ENCODE assay signal across 11 cellular contexts in genomic region chr17:40822132-40822812, GRCh38. TPM values are rescaled to one million over a fixed set of nuclear protein-coding genes. Genes with fewer than 3 reads are reported as not detected.
DNase-seq lines count a peak whose midpoint lies in the region; ATAC-seq and TF ChIP-seq lines count a peak whose summit lies in the region.
"Had no signal": no experiment of that assay in that cellular context is flagged by ENCODE, and none has a peak within 500 bp of the region (broad histone marks: within the 10 kb centered on the region; RNA-seq: fewer than 3 reads in every experiment).

Gene KRT10, minus strand, starts transcription at chr17:40822614. Its CDS starts 29 bp downstream, at chr17:40822585.

- H3K27ac ChIP-seq in CD8-positive, alpha-beta T cell (ENCODE audit: low read depth, low read length): no peak within 1 kb of the TSS
- no peak within 1 kb of the TSS for H3K27ac ChIP-seq in OCI-LY7 (ENCODE audit: low read depth, low read length, poor library complexity, severe bottlenecking)

- H2AFZ ChIP-seq in OCI-LY7 (ENCODE audit: low read length): no peak within 1 kb of the TSS

- H3K36me3 ChIP-seq in CD8-positive, alpha-beta T cell (ENCODE audit: insufficient read depth, low read length): peaks cover 2% of the 10 kb centered on the region
- peaks cover 7% of the 10 kb centered on the region for H3K36me3 ChIP-seq in OCI-LY7 (ENCODE audit: insufficient read depth, low read length)

- H3K27ac Mint-ChIP-seq in CD8-positive, alpha-beta T cell: no peak within 1 kb of the TSS
- no peak within 1 kb of the TSS for H3K27ac Mint-ChIP-seq in natural killer cell
- H3K27ac Mint-ChIP-seq in T-helper 2 cell treated with Interferon-gamma antibody and Interleukin-4, amounts not matched to agents 5 μg/mL and 100 μg/mL, for 36 hours: no peak within 1 kb of the TSS

- no peak for ATAC-seq in CD8-positive, alpha-beta T cell
- ATAC-seq in natural killer cell (no peak), GM18498 (IDR thresholded peaks at IDR 0.05; ENCODE audit: unreplicated experiment) (no peak)

- H4K20me1 ChIP-seq in OCI-LY7 (ENCODE audit: insufficient read depth, low read length): no peaks in the 10 kb centered on the region

- H3K4me1 Mint-ChIP-seq in CD8-positive, alpha-beta T cell (ENCODE audit: low read depth): peaks cover 26% of the 10 kb centered on the region
- peaks cover 13 to 18% of the 10 kb centered on the region in 2 donors for H3K4me1 Mint-ChIP-seq in natural killer cell
- H3K4me1 Mint-ChIP-seq in T-helper 2 cell treated with Interferon-gamma antibody and Interleukin-4, amounts not matched to agents 5 μg/mL and 100 μg/mL, for 36 hours (ENCODE audit: low read depth): peaks cover 35% of the 10 kb centered on the region

- peaks cover 2% of the 10 kb centered on the region for H3K27me3 Mint-ChIP-seq in CD8-positive, alpha-beta T cell (ENCODE audit: low read depth)
- peaks cover 17 to 47% of the 10 kb centered on the region in 2 donors for H3K27me3 Mint-ChIP-seq in natural killer cell (ENCODE audit: low read depth in 2 of 2)
- no peaks in the 10 kb centered on the region for H3K27me3 Mint-ChIP-seq in T-helper 2 cell treated with Interferon-gamma antibody and Interleukin-4, amounts not matched to agents 5 μg/mL and 100 μg/mL, for 36 hours (ENCODE audit: low read depth)

- intact Hi-C loops in CD8-positive, alpha-beta T cell (cut with DNase I, micrococcal nuclease): no loop called here
- intact Hi-C loops in OCI-LY7 (cut with micrococcal nuclease; ENCODE audit: unreplicated experiment) (no loop called here), natural killer cell (cut with micrococcal nuclease) (no loop called here)

- no peak for TF ChIP-seq CTCF in CD8-positive, alpha-beta T cell (IDR thresholded peaks at IDR 0.05)
- TF ChIP-seq CTCF in OCI-LY7 (conservative IDR thresholded peaks at IDR 0.05; ENCODE audit: low read length): no peak
- TF ChIP-seq CTCF in fibroblast of the aortic adventitia (IDR thresholded peaks at IDR 0.05; ENCODE audit: insufficient read depth, low read length): no peak
- no peak for TF ChIP-seq CTCF in natural killer cell (IDR thresholded peaks at IDR 0.05)

- H3K4me2 ChIP-seq in OCI-LY7 (ENCODE audit: low read length): no peak within 1 kb of the TSS

- no peak within 1 kb of the TSS for H3K4me3 ChIP-seq in CD8-positive, alpha-beta T cell (ENCODE audit: low read depth, low read length)
- H3K4me3 ChIP-seq in OCI-LY7 (ENCODE audit: low read depth, low read length, poor library complexity, severe bottlenecking): no peak within 1 kb of the TSS
- no peak within 1 kb of the TSS for H3K4me3 ChIP-seq in fibroblast of the aortic adventitia (ENCODE audit: low read depth, low read length)

- no TSS peak for BruUV-seq in OCI-LY7 (replicated peaks; lab: Mats Ljungman, UMichigan)

- POLR2A ChIA-PET in CD8-positive, alpha-beta T cell (lab: Charles Lee): interaction anchor here (0.7 to 0.8 kb wide), 2 partner anchors 12 to 867 kb away, joined by 3 to 4 read pairs; partner anchors contain the start of gene EIF1
- POLR2A ChIA-PET in OCI-LY7 (lab: Charles Lee): no interaction called here

- DNase-seq in CD8-positive, alpha-beta T cell: no peak
- DNase-seq in OCI-LY7 (ENCODE audit: low spot score): no peak
- DNase-seq in fibroblast of the aortic adventitia (ENCODE audit: low read depth): no peak
- DNase-seq in natural killer cell: no peak
- no peak for DNase-seq in HCEC 1CT
- DNase-seq in T-helper 2 cell treated with Interferon-gamma antibody and Interleukin-4, amounts not matched to agents 5 μg/mL and 100 μg/mL, for 36 hours (ENCODE audit: low spot score): no peak
- no peak for DNase-seq in NCI-H187 (lab: John Stamatoyannopoulos, UW)
- DNase-seq: DMS 273 treated with DMSO at 0.1 percent for 48 hours; NCI-H524; stimulated activated CD8-positive, alpha-beta memory T cell treated with anti-CD3 and anti-CD28 coated beads, Interleukin-4, amount 100 ng/mL, for 48 hours had no signal

- peaks cover 3% of the 10 kb centered on the region for H3K9me3 Mint-ChIP-seq in CD8-positive, alpha-beta T cell
- peaks cover 0 to 2% of the 10 kb centered on the region in 2 donors for H3K9me3 Mint-ChIP-seq in natural killer cell
- H3K9me3 Mint-ChIP-seq in T-helper 2 cell treated with Interferon-gamma antibody and Interleukin-4, amounts not matched to agents 5 μg/mL and 100 μg/mL, for 36 hours: peaks cover 17% of the 10 kb centered on the region

- H3K4me1 ChIP-seq in CD8-positive, alpha-beta T cell (ENCODE audit: insufficient read depth, low read length): peaks cover 17% of the 10 kb centered on the region
- peaks cover 8% of the 10 kb centered on the region for H3K4me1 ChIP-seq in OCI-LY7 (ENCODE audit: insufficient read depth, low read length, poor library complexity, severe bottlenecking)

- no peaks in the 10 kb centered on the region for H3K27me3 ChIP-seq in CD8-positive, alpha-beta T cell (ENCODE audit: insufficient read depth, low read length)

- no peaks in the 10 kb centered on the region for H3K9me3 ChIP-seq in CD8-positive, alpha-beta T cell (ENCODE audit: low read length)
- H3K9me3 ChIP-seq in OCI-LY7 (ENCODE audit: low read length): no peaks in the 10 kb centered on the region

- H3K79me2 ChIP-seq in OCI-LY7 (ENCODE audit: insufficient read depth, low read depth, low read length): peaks cover 9% of the 10 kb centered on the region; the same call in 1 of the 2 replicates

- no peak within 1 kb of the TSS for H3K4me3 Mint-ChIP-seq in CD8-positive, alpha-beta T cell
- no peak within 1 kb of the TSS for H3K4me3 Mint-ChIP-seq in natural killer cell
- H3K4me3 Mint-ChIP-seq in T-helper 2 cell treated with Interferon-gamma antibody and Interleukin-4, amounts not matched to agents 5 μg/mL and 100 μg/mL, for 36 hours: no peak within 1 kb of the TSS

- CTCF ChIA-PET in CD8-positive, alpha-beta T cell (lab: Charles Lee): interaction anchor here (1.0 kb wide), 1 partner anchor 844 kb away, joined by 3 read pairs; no protein-coding TSS in a partner anchor
- CTCF ChIA-PET in OCI-LY7 (lab: Charles Lee; ENCODE audit: unreplicated experiment): no interaction called here

- H3K9me2 ChIP-seq in OCI-LY7 (ENCODE audit: insufficient read depth, low read length): no peaks in the 10 kb centered on the region

- H3K36me3 Mint-ChIP-seq in CD8-positive, alpha-beta T cell: peaks cover 12% of the 10 kb centered on the region
- peaks cover 5% of the 10 kb centered on the region for H3K36me3 Mint-ChIP-seq in natural killer cell
- H3K36me3 Mint-ChIP-seq in T-helper 2 cell treated with Interferon-gamma antibody and Interleukin-4, amounts not matched to agents 5 μg/mL and 100 μg/mL, for 36 hours (ENCODE audit: low read depth): peaks cover 28% of the 10 kb centered on the region

RNA-seq across cellular contexts. Expression of gene KRT10, which starts in this region (rescaled TPM):
- total RNA-seq in CD8-positive, alpha-beta T cell: 10 to 100 TPM; 43.3 to 54.4 TPM
- 6.6 and 10.7 TPM in 2 replicates for total RNA-seq in OCI-LY7 (2014; rRNA removed; shearing (Covaris generic))
- 39.7 and 44.0 TPM in 2 replicates for total RNA-seq in OCI-LY7 (2022)
- total RNA-seq in fibroblast of the aortic adventitia (ENCODE audit: low replicate concordance): 12.2 TPM in 1 of 2 replicates, not detected in the other
- 10 to 100 TPM; 23.6 to 35.9 (median 25.5) TPM for total RNA-seq in natural killer cell
